ENCODE assay signal across 10 cellular contexts in genomic region chr7:27168265-27168947, GRCh38. TPM values are rescaled to one million over a fixed set of nuclear protein-coding genes. Genes with fewer than 3 reads are reported as not detected.
DNase-seq lines count a peak whose midpoint lies in the region; ATAC-seq and TF ChIP-seq lines count a peak whose summit lies in the region.
"Had no signal": no experiment of that assay in that cellular context is flagged by ENCODE, and none has a peak within 500 bp of the region (broad histone marks: within the 10 kb centered on the region; RNA-seq: fewer than 3 reads in every experiment).

No MANE protein-coding gene starts in this region.

- TF ChIP-seq POLR2A in body of pancreas (IDR thresholded peaks at IDR 0.05) = no peak

- H3K27me3 ChIP-seq in left lung (peaks cover 100% of the 10 kb centered on the region in 2 donors), body of pancreas (peaks cover 2 to 88% of the 10 kb centered on the region in 2 donors)

- in situ Hi-C loops in ACHN (cut with HindIII; ENCODE audit: low pct_ligation_motif_present, low pct_unique_long_range_greater_than_20kb, low sequenced_read_pairs) = loop anchor here (10.0 kb wide), 1 partner anchor 784 kb away; no protein-coding TSS in a partner anchor

- H3K9me3 ChIP-seq in left lung (no peaks in the 10 kb centered on the region), body of pancreas (no peaks in the 10 kb centered on the region)
- H3K9me3 ChIP-seq: right lobe of liver had no signal

- intact Hi-C loops in left lung (cut with DNase I) (loop anchor here in 1 of 2 donors (10.0 kb wide), 1 partner anchor 1284 kb away; no protein-coding TSS in a partner anchor), body of pancreas (cut with DNase I) (loop anchor here (10.0 kb wide), 1 partner anchor 314 kb away; no protein-coding TSS in a partner anchor)

- 5 to 17% methylated on average over 25 of the region's 25 CpGs for WGBS in body of pancreas, 2 donors

- DNase-seq in ACHN = peak; percentile 82
- peak; percentile 89 for DNase-seq in SW480 (ENCODE audit: low spot score)
- DNase-seq in left lung = peak; percentile 37 to 76
- DNase-seq in body of pancreas = no peak
- no peak for DNase-seq in DMS114 treated with DMSO at 0.1 percent for 48 hours (lab: John Stamatoyannopoulos, UW; ENCODE audit: unreplicated experiment)

- H3K4me3 ChIP-seq in left lung = no peak overlapping the region
- H3K4me3 ChIP-seq in body of pancreas = no peak overlapping the region
- H3K4me3 ChIP-seq: GM12878, right lobe of liver had no signal

- H3K27ac ChIP-seq in left lung (no peak overlapping the region), body of pancreas (no peak overlapping the region)
- H3K27ac ChIP-seq: right lobe of liver had no signal

- H3K4me1 ChIP-seq in left lung = peaks cover 4 to 76% of the 10 kb centered on the region in 2 donors
- peaks cover 23% of the 10 kb centered on the region for H3K4me1 ChIP-seq in body of pancreas

- ATAC-seq in left lung (no peak), body of pancreas (no peak), GM18909 (IDR thresholded peaks at IDR 0.05; ENCODE audit: poor library complexity, unreplicated experiment) (no peak), HG03378 (IDR thresholded peaks at IDR 0.05; ENCODE audit: unreplicated experiment) (no peak)
- ATAC-seq: GM12878, right lobe of liver had no signal

- TF ChIP-seq CTCF in GM12872 (IDR thresholded peaks at IDR 0.05; ENCODE audit: insufficient read depth, low read depth, low read length) (0 out of 3 replicates have a peak, but pooled peaks have one; percentile 6), left lung (IDR thresholded peaks at IDR 0.05) (no peak), body of pancreas (IDR thresholded peaks at IDR 0.05) (no peak)

- H3K36me3 ChIP-seq in left lung = no peaks in the 10 kb centered on the region
- no peaks in the 10 kb centered on the region for H3K36me3 ChIP-seq in body of pancreas (replicated peaks in 1 of 2; ENCODE audit: insufficient read depth in 1 of 2, low read depth in 2 of 2)
- H3K36me3 ChIP-seq: right lobe of liver had no signal

RNA-seq across cellular contexts. Expression of gene HOXA9, which starts 3.1 kb away (rescaled TPM):
- total RNA-seq in left lung (1 to 10 TPM in 1 of 2 donors, under 1 TPM in 1; 0.73 to 1.4 TPM), body of pancreas (not detected)
- total RNA-seq: GM12878 had no signal

RNA-seq across cellular contexts. Expression of gene HOXA10, which starts 5.7 kb away (rescaled TPM):
- under 1 TPM; 0.42 to 0.55 TPM for total RNA-seq in left lung
- total RNA-seq in body of pancreas = under 1 TPM in 1 of 2 donors, not detected in 1; 0.52 TPM
- total RNA-seq: GM12878, right lobe of liver had no signal

RNA-seq across cellular contexts. Expression of gene HOXA7, which starts 11.9 kb away (rescaled TPM):
- 1 to 10 TPM; 1.3 to 2.2 TPM for total RNA-seq in left lung
- under 1 TPM; 0.26 to 0.66 TPM for total RNA-seq in body of pancreas
- total RNA-seq: GM12878, right lobe of liver had no signal

RNA-seq across cellular contexts. Expression of gene HOXA3, which starts 16.0 kb away (rescaled TPM):
- 1 to 10 TPM; 5.7 to 8.8 TPM for total RNA-seq in left lung
- 1 to 10 TPM in 1 of 2 donors, not detected in 1; 1.6 TPM for total RNA-seq in body of pancreas
- total RNA-seq: GM12878 had no signal

RNA-seq across cellular contexts. Expression of gene HOXA11, which starts 16.6 kb away (rescaled TPM):
- total RNA-seq in left lung (under 1 TPM in 1 of 2 donors, not detected in 1; 0.10 TPM), body of pancreas (not detected)
- total RNA-seq: GM12878, right lobe of liver had no signal

Comparison
In these comparisons a context has a peak if more than half of its experiments do, and no peak if none do; other contexts are left out.
1. DNase-seq: peak in ACHN (single experiment), SW480 (single experiment) and left lung (2 of 2); none in body of pancreas (0 of 4) and DMS114 treated with DMSO at 0.1 percent for 48 hours (single experiment).